In genomic region chr4:22991576-22991975, GRCh38 we compare ENCODE assay signal across 16 cellular contexts.
DNase-seq lines count a peak whose midpoint lies in the region; FAIRE-seq and TF ChIP-seq lines count a peak whose summit lies in the region.
"Had no signal": no experiment of that assay in that cellular context is flagged by ENCODE, and none has a peak within 500 bp of the region (broad histone marks: within the 10 kb centered on the region; RNA-seq: fewer than 3 reads in every experiment).

No MANE protein-coding gene starts in this region.

- H3K27me3 ChIP-seq in astrocyte (ENCODE audit: insufficient read depth, low read length): no peaks in the 10 kb centered on the region
- H3K27me3 ChIP-seq: BLaER1 treated with 17β-estradiol and CSF1 and Interleukin-3, amounts not matched to agents 10 nM and 100 nM had no signal

- no peak overlapping the region for H3K4me2 ChIP-seq in astrocyte (ENCODE audit: low read length)
- H3K4me2 ChIP-seq: BLaER1 treated with 17β-estradiol and CSF1 and Interleukin-3, amounts not matched to agents 10 nM and 100 nM had no signal

- H3K4me3 Mint-ChIP-seq in astrocyte (ENCODE audit: unreplicated experiment) (no peak overlapping the region), HFFc6 (no peak overlapping the region)
- H3K4me3 Mint-ChIP-seq: CD4-positive, CD25-positive, alpha-beta regulatory T cell; H9; IgD-negative memory B cell had no signal

- H3K4me1 Mint-ChIP-seq in astrocyte (ENCODE audit: low read depth, unreplicated experiment): peaks cover 13% of the 10 kb centered on the region
- H3K4me1 Mint-ChIP-seq in HFFc6 (ENCODE audit: low read depth): no peaks in the 10 kb centered on the region
- H3K4me1 Mint-ChIP-seq: CD4-positive, CD25-positive, alpha-beta regulatory T cell; H9; IgD-negative memory B cell had no signal

- H3K9me3 ChIP-seq in astrocyte (ENCODE audit: insufficient read depth, low read depth, low read length): no peaks in the 10 kb centered on the region
- H3K9me3 ChIP-seq: BLaER1 treated with 17β-estradiol and CSF1 and Interleukin-3, amounts not matched to agents 10 nM and 100 nM had no signal

- H2AFZ ChIP-seq in astrocyte (ENCODE audit: low read depth, low read length): no peak overlapping the region

- H3K4me3 ChIP-seq in astrocyte (ENCODE audit: insufficient read depth, low read depth, low read length): no peak overlapping the region
- H3K4me3 ChIP-seq: BLaER1 treated with 17β-estradiol and CSF1 and Interleukin-3, amounts not matched to agents 10 nM and 100 nM had no signal

- peaks cover 24% of the 10 kb centered on the region for H3K4me1 ChIP-seq in astrocyte (ENCODE audit: insufficient read depth, low read length)
- H3K4me1 ChIP-seq: BLaER1 treated with 17β-estradiol and CSF1 and Interleukin-3, amounts not matched to agents 10 nM and 100 nM had no signal

- H3K27me3 Mint-ChIP-seq in astrocyte (ENCODE audit: low read depth, unreplicated experiment) (no peaks in the 10 kb centered on the region), HFFc6 (ENCODE audit: insufficient read depth) (no peaks in the 10 kb centered on the region)
- H3K27me3 Mint-ChIP-seq: CD4-positive, CD25-positive, alpha-beta regulatory T cell; IgD-negative memory B cell had no signal

- no peaks in the 10 kb centered on the region for H3K36me3 ChIP-seq in astrocyte (ENCODE audit: insufficient read depth, low read length)
- H3K36me3 ChIP-seq: BLaER1 treated with 17β-estradiol and CSF1 and Interleukin-3, amounts not matched to agents 10 nM and 100 nM had no signal

- H3K27ac ChIP-seq in astrocyte (ENCODE audit: low read depth, low read length): no peak overlapping the region
- H3K27ac ChIP-seq: 22Rv1; BLaER1 treated with 17β-estradiol and CSF1 and Interleukin-3, amounts not matched to agents 10 nM and 100 nM had no signal

- no peak for FAIRE-seq in astrocyte (lab: Jason Lieb, UNC)
- FAIRE-seq: G401.6, GM12891 had no signal

- H3K79me2 ChIP-seq in astrocyte (ENCODE audit: insufficient read depth, low read length): no peaks in the 10 kb centered on the region

- no peak overlapping the region for H3K27ac Mint-ChIP-seq in astrocyte (ENCODE audit: unreplicated experiment)
- H3K27ac Mint-ChIP-seq in HFFc6: no peak overlapping the region
- H3K27ac Mint-ChIP-seq: CD4-positive, CD25-positive, alpha-beta regulatory T cell; H9; IgD-negative memory B cell had no signal

- no peaks in the 10 kb centered on the region for H4K20me1 ChIP-seq in astrocyte (ENCODE audit: insufficient read depth, low read length)
- H4K20me1 ChIP-seq: BLaER1 treated with 17β-estradiol and CSF1 and Interleukin-3, amounts not matched to agents 10 nM and 100 nM had no signal

- TF ChIP-seq CTCF in astrocyte (IDR thresholded peaks at IDR 0.05; ENCODE audit: insufficient read depth, low read depth, low read length): no peak
- TF ChIP-seq CTCF in HFFc6 (IDR thresholded peaks at IDR 0.05): no peak

- H3K36me3 Mint-ChIP-seq in astrocyte (ENCODE audit: low read depth, unreplicated experiment) (no peaks in the 10 kb centered on the region), HFFc6 (ENCODE audit: low read depth) (no peaks in the 10 kb centered on the region)
- H3K36me3 Mint-ChIP-seq: CD4-positive, CD25-positive, alpha-beta regulatory T cell; IgD-negative memory B cell had no signal

- H3K9me3 Mint-ChIP-seq in astrocyte (ENCODE audit: unreplicated experiment): no peaks in the 10 kb centered on the region
- peaks cover 70% of the 10 kb centered on the region for H3K9me3 Mint-ChIP-seq in HFFc6
- H3K9me3 Mint-ChIP-seq: H9 had no signal

- DNase-seq in AG08395 (ENCODE audit: low spot score) (peak; percentile 37), HT1080 (ENCODE audit: low read depth) (peak; percentile 5), astrocyte (ENCODE audit: low read depth) (peak; percentile 30), myocyte (ENCODE audit: low read depth) (peak; percentile 30), cerebellar nuclear complex (lab: John Stamatoyannopoulos, UW) (no peak), HFFc6 (no peak), NCI-H345 (lab: John Stamatoyannopoulos, UW) (no peak)
- DNase-seq: CD4-positive, CD25-positive, alpha-beta regulatory T cell; DMS53; GOT3; H9 had no signal

- H3K9ac ChIP-seq in astrocyte (ENCODE audit: low read length): no peak overlapping the region
- H3K9ac ChIP-seq: BLaER1 treated with 17β-estradiol and CSF1 and Interleukin-3, amounts not matched to agents 10 nM and 100 nM had no signal

Comparison
In these comparisons a context has a peak if more than half of its experiments do, and no peak if none do; other contexts are left out.
1. DNase-seq: peak in AG08395 (single experiment), HT1080 (single experiment), astrocyte (single experiment) and myocyte (single experiment); none in cerebellar nuclear complex (0 of 2), HFFc6 (single experiment) and NCI-H345 (single experiment).